2 cellular contexts compared by ENCODE assay signal in the genomic region with DNA sequence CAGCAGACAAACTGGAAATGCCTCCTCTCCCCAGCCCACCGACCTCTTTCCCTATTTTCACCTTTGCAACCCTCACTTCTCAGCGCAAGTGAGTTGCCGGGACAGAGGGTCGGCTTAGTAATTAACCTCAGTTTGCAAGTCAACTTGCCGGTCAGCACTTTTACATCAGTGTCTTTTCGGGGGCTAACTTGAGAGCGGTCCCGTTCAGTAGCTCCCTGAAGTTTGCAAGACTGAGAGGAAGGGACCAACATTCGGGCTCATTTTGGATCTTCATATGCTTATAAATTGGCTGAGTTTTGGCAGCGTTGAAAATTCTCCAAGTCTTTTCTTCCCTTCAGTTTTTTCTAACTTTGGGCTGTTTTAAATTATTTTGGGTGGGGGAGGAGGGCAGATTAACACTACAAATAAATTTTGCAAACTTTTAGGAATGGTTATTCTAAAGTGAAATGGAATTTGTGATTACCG.
TF ChIP-seq lines count a peak whose summit lies in the region.

No MANE protein-coding gene starts in this region.

TF ChIP-seq in SK-N-SH, 30 proteins besides CTCF, POLR2A, EP300 and RAD21 (continued from another document):
- TF ChIP-seq REST (IDR thresholded peaks at IDR 0.05; ENCODE audit: low read depth, low read length) (no peak), MEF2A (IDR thresholded peaks at IDR 0.05; ENCODE audit: borderline replicate concordance, low read depth) (no peak), SMC3 (IDR thresholded peaks at IDR 0.05; ENCODE audit: low read depth, low read length) (no peak), USF2 (IDR thresholded peaks at IDR 0.05; ENCODE audit: borderline replicate concordance, low read depth, low read length) (no peak), ZBTB33 (IDR thresholded peaks at IDR 0.05; ENCODE audit: borderline replicate concordance, low read depth) (no peak), TAF1 (IDR thresholded peaks at IDR 0.05; ENCODE audit: borderline replicate concordance, low read depth, low read length) (no peak), MXI1 (IDR thresholded peaks at IDR 0.05; ENCODE audit: low read depth, low read length) (no peak), NFIC (IDR thresholded peaks at IDR 0.05; ENCODE audit: borderline replicate concordance) (no peak)

TF ChIP-seq in SK-N-SH treated with all-trans-retinoic acid at 6 μM for 48 hours, 23 proteins besides CTCF, POLR2A, EP300 and RAD21 (continued from another document):
- TF ChIP-seq ZNF565 (CRISPR knock-in tag; conservative IDR thresholded peaks at IDR 0.05; ENCODE audit: low read depth) = no peak
- no peak for TF ChIP-seq ZNF70 (CRISPR knock-in tag; IDR thresholded peaks at IDR 0.05)
- no peak for TF ChIP-seq CSDC2 (CRISPR knock-in tag; IDR thresholded peaks at IDR 0.05)
- TF ChIP-seq, protein P1, sequence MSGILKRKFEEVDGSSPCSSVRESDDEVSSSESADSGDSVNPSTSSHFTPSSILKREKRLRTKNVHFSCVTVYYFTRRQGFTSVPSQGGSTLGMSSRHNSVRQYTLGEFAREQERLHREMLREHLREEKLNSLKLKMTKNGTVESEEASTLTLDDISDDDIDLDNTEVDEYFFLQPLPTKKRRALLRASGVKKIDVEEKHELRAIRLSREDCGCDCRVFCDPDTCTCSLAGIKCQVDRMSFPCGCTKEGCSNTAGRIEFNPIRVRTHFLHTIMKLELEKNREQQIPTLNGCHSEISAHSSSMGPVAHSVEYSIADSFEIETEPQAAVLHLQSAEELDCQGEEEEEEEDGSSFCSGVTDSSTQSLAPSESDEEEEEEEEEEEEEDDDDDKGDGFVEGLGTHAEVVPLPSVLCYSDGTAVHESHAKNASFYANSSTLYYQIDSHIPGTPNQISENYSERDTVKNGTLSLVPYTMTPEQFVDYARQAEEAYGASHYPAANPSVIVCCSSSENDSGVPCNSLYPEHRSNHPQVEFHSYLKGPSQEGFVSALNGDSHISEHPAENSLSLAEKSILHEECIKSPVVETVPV (CRISPR knock-in tag; IDR thresholded peaks at IDR 0.05) = no peak
- TF ChIP-seq ISL1 (CRISPR knock-in tag; IDR thresholded peaks at IDR 0.05) = no peak
- TF ChIP-seq PATZ1 (CRISPR knock-in tag; IDR thresholded peaks at IDR 0.05; ENCODE audit: borderline replicate concordance) = no peak
- TF ChIP-seq, protein P2, sequence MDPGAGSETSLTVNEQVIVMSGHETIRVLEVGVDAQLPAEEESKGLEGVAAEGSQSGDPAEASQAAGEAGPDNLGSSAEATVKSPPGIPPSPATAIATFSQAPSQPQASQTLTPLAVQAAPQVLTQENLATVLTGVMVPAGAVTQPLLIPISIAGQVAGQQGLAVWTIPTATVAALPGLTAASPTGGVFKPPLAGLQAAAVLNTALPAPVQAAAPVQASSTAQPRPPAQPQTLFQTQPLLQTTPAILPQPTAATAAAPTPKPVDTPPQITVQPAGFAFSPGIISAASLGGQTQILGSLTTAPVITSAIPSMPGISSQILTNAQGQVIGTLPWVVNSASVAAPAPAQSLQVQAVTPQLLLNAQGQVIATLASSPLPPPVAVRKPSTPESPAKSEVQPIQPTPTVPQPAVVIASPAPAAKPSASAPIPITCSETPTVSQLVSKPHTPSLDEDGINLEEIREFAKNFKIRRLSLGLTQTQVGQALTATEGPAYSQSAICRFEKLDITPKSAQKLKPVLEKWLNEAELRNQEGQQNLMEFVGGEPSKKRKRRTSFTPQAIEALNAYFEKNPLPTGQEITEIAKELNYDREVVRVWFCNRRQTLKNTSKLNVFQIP (CRISPR knock-in tag; IDR thresholded peaks at IDR 0.05; ENCODE audit: borderline replicate concordance, low read depth) = no peak
- TF ChIP-seq SNAI2 (CRISPR knock-in tag; IDR thresholded peaks at IDR 0.05) = no peak
TF ChIP-seq in SK-N-SH treated with all-trans-retinoic acid at 6 μM for 48 hours: peak in this region for 0.
